17 cellular contexts compared by ENCODE assay signal in the genomic region with DNA sequence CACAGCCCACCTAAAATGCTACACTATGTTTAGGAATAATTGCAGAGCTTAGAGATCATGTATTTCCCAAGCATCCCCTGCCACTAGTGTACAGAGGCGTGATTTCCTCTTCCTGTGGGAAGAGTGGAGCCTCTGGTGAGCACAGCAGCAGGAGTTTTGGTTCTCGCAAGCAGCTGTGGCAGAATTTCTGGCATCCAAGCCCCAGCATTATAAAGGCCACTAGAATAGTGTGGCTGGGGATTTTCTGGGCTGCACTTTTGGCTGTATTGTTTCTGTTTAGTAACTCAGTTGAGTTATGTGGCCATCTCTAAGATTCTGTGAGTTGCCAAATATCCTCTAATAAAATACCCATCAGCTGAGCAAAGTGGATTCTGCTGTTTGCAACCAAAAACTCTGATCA.
"Had no signal": no experiment of that assay in that cellular context is flagged by ENCODE, and none has a peak within 500 bp of the region (broad histone marks: within the 10 kb centered on the region; RNA-seq: fewer than 3 reads in every experiment).

No MANE protein-coding gene starts in this region.

- ATAC-seq: activated CD4-positive, CD25-positive, alpha-beta regulatory T cell treated with anti-CD3 and anti-CD28 coated beads, Interleukin-2, amount 50 U/mL, for 24 hours; activated naive CD4-positive, alpha-beta T cell treated with anti-CD3 and anti-CD28 coated beads, Interleukin-2, amount 50 U/mL, for 72 hours; lower lobe of right lung; natural killer cell; right cardiac atrium; T-helper 17 cell had no signal

- H3K4me3 Mint-ChIP-seq: natural killer cell, T-helper 17 cell had no signal

- H3K27me3 Mint-ChIP-seq: progenitor cell of endocrine pancreas had no signal

- H2AFZ ChIP-seq: hepatocyte had no signal

- H3K4me1 Mint-ChIP-seq: natural killer cell, T-helper 17 cell had no signal

- H3K4me3 ChIP-seq: esophagus squamous epithelium, hepatocyte, lower lobe of right lung, suprapubic skin, upper lobe of left lung had no signal

- H3K27ac Mint-ChIP-seq: activated naive CD4-positive, alpha-beta T cell treated with anti-CD3 and anti-CD28 coated beads, Interleukin-2, amount 50 U/mL, for 72 hours; natural killer cell; progenitor cell of endocrine pancreas; T-helper 17 cell had no signal

- H3K27ac ChIP-seq: brain microvascular endothelial cell, esophagus squamous epithelium, hepatocyte, lower lobe of right lung, suprapubic skin, upper lobe of left lung had no signal

- H3K9me3 Mint-ChIP-seq: activated naive CD4-positive, alpha-beta T cell treated with anti-CD3 and anti-CD28 coated beads, Interleukin-2, amount 50 U/mL, for 72 hours; natural killer cell had no signal

- DNase-seq: brain microvascular endothelial cell; cerebellar nuclear complex; esophagus squamous epithelium; kidney glomerular epithelial cell; lower lobe of right lung; natural killer cell; nucleus accumbens; right cardiac atrium; stimulated activated CD4-positive, alpha-beta T cell treated with anti-CD3 and anti-CD28 coated beads, Interleukin-1b, Interleukin-23, amount 100 ng/mL, for 48 hours; stimulated activated naive CD4-positive, alpha-beta T cell; T-helper 17 cell; upper lobe of left lung had no signal

- H3K36me3 Mint-ChIP-seq: activated naive CD4-positive, alpha-beta T cell treated with anti-CD3 and anti-CD28 coated beads, Interleukin-2, amount 50 U/mL, for 72 hours; natural killer cell had no signal

- H3K36me3 ChIP-seq: brain microvascular endothelial cell, esophagus squamous epithelium, lower lobe of right lung, suprapubic skin, upper lobe of left lung had no signal

- H3K9me3 ChIP-seq: esophagus squamous epithelium, lower lobe of right lung, suprapubic skin, upper lobe of left lung had no signal

- H3K4me1 ChIP-seq: lower lobe of right lung, suprapubic skin had no signal

- H3K27me3 ChIP-seq: brain microvascular endothelial cell, esophagus squamous epithelium, hepatocyte, suprapubic skin, upper lobe of left lung had no signal

- H3K4me2 ChIP-seq: hepatocyte had no signal
